11 cellular contexts compared by ENCODE assay signal in genomic region chr3:120560304-120561250, GRCh38. TPM values are rescaled to one million over a fixed set of nuclear protein-coding genes. Genes with fewer than 3 reads are reported as not detected.
DNase-seq lines count a peak whose midpoint lies in the region; ATAC-seq and TF ChIP-seq lines count a peak whose summit lies in the region.
"Had no signal": no experiment of that assay in that cellular context is flagged by ENCODE, and none has a peak within 500 bp of the region (broad histone marks: within the 10 kb centered on the region; RNA-seq: fewer than 3 reads in every experiment).

No MANE protein-coding gene starts in this region.

- no peak for TF ChIP-seq POLR2A in transverse colon (IDR thresholded peaks at IDR 0.05)
- TF ChIP-seq POLR2A in right lobe of liver (IDR thresholded peaks at IDR 0.05) = no peak

- no peak for TF ChIP-seq CTCF in left ventricle myocardium inferior (IDR thresholded peaks at IDR 0.05; ENCODE audit: borderline replicate concordance)
- TF ChIP-seq CTCF in lower lobe of right lung (IDR thresholded peaks at IDR 0.05) = no peak
- no peak for TF ChIP-seq CTCF in transverse colon (IDR thresholded peaks at IDR 0.05)
- TF ChIP-seq CTCF in right lobe of liver (IDR thresholded peaks at IDR 0.05) = no peak

- no peaks in the 10 kb centered on the region for H3K27me3 ChIP-seq in left ventricle myocardium inferior (ENCODE audit: low read depth)
- no peaks in the 10 kb centered on the region for H3K27me3 ChIP-seq in lower lobe of right lung (ENCODE audit: low read depth)
- no peaks in the 10 kb centered on the region for H3K27me3 ChIP-seq in transverse colon
- no peaks in the 10 kb centered on the region for H3K27me3 ChIP-seq in right lobe of liver
- H3K27me3 ChIP-seq: gastrocnemius medialis, thyroid gland had no signal

- no peak for TF ChIP-seq EP300 in transverse colon (IDR thresholded peaks at IDR 0.05; ENCODE audit: low read depth)

- H3K4me3 ChIP-seq in left ventricle myocardium inferior (no peak overlapping the region), lower lobe of right lung (no peak overlapping the region), transverse colon (no peak overlapping the region), right lobe of liver (no peak overlapping the region)
- H3K4me3 ChIP-seq: thyroid gland had no signal

- in situ Hi-C loops in transverse colon (cut with MboI; ENCODE audit: low pct_ligation_motif_present in 1 of 4, low pct_unique_long_range_greater_than_20kb in 1 of 4, low sequenced_read_pairs in 3 of 4) = loop anchor here (5.0 to 25.0 kb wide), 6 partner anchors 148 to 673 kb away; no protein-coding TSS in a partner anchor

- ATAC-seq in left cardiac atrium (no peak), lower lobe of right lung (no peak), right lobe of liver (no peak)

- H3K4me1 ChIP-seq in left ventricle myocardium inferior (peaks cover 48% of the 10 kb centered on the region), lower lobe of right lung (peaks cover 40% of the 10 kb centered on the region), transverse colon (peaks cover 0 to 29% (median 12%) of the 10 kb centered on the region in 4 donors), right lobe of liver (peaks cover 0 to 24% (median 11%) of the 10 kb centered on the region in 4 donors)

- H3K27ac ChIP-seq in left ventricle myocardium inferior (replicated peaks) = peak overlapping the region; percentile 94
- peak overlapping the region; percentile 64 for H3K27ac ChIP-seq in angular gyrus (ENCODE audit: low read depth, low read length)
- H3K27ac ChIP-seq in lower lobe of right lung = peak overlapping the region; percentile 83
- peak overlapping the region; percentile 21 to 90 (median 82) for H3K27ac ChIP-seq in transverse colon
- H3K27ac ChIP-seq in right lobe of liver = no peak overlapping the region

- H3K36me3 ChIP-seq in left ventricle myocardium inferior (no peaks in the 10 kb centered on the region), lower lobe of right lung (no peaks in the 10 kb centered on the region), transverse colon (no peaks in the 10 kb centered on the region), right lobe of liver (no peaks in the 10 kb centered on the region)
- H3K36me3 ChIP-seq: gastrocnemius medialis, thyroid gland had no signal

- intact Hi-C loops in left ventricle myocardium inferior (cut with micrococcal nuclease) = loop anchor here (2.0 to 5.0 kb wide), 2 partner anchors 234 to 318 kb away; no protein-coding TSS in a partner anchor
- intact Hi-C loops in left cardiac atrium (cut with DNase I) = loop anchor here (2.0 to 5.0 kb wide), 3 partner anchors 232 to 316 kb away; no protein-coding TSS in a partner anchor
- intact Hi-C loops in lower lobe of right lung (cut with DNase I) = loop anchor here (10.0 kb wide), 2 partner anchors 234 to 316 kb away; no protein-coding TSS in a partner anchor
- intact Hi-C loops in transverse colon (cut with DNase I; ENCODE audit: low total_unique reads) = loop anchor here (10.0 kb wide), 1 partner anchor 316 kb away; no protein-coding TSS in a partner anchor
- intact Hi-C loops in right lobe of liver (cut with DNase I) = loop anchor here in 1 of 2 donors (5.0 kb wide), 1 partner anchor 232 kb away; no protein-coding TSS in a partner anchor

- WGBS in transverse colon (ENCODE audit: low coverage in 1 of 2), 2 donors = 79 to 83% methylated on average over 9 to 12 of the region's 12 CpGs
- WGBS in right lobe of liver (ENCODE audit: insufficient coverage, low coverage, low lambda C conversion rate, missing lambda C conversion rate) = 70% methylated on average over 12 of the region's 12 CpGs

- H3K9me3 ChIP-seq in left ventricle myocardium inferior (replicated peaks) (no peaks in the 10 kb centered on the region), lower lobe of right lung (no peaks in the 10 kb centered on the region), transverse colon (no peaks in the 10 kb centered on the region), right lobe of liver (no peaks in the 10 kb centered on the region)
- H3K9me3 ChIP-seq: gastrocnemius medialis, thyroid gland had no signal

- DNase-seq in left ventricle myocardium inferior = no peak
- DNase-seq in left cardiac atrium = no peak
- no peak for DNase-seq in lower lobe of right lung
- no peak for DNase-seq in transverse colon
- DNase-seq in T-helper 1 cell = no peak
- no peak for DNase-seq in amygdala (lab: John Stamatoyannopoulos, UW)
- no peak for DNase-seq in right lobe of liver
- DNase-seq: cortex of kidney had no signal

RNA-seq across cellular contexts. Expression of gene NDUFB4, which starts 35.6 kb away (rescaled TPM):
- 556 TPM for total RNA-seq in left ventricle myocardium inferior
- 100 to 1,000 TPM; 285 to 331 TPM for total RNA-seq in left cardiac atrium
- 100 TPM for total RNA-seq in lower lobe of right lung
- total RNA-seq in transverse colon = 100 to 1,000 TPM in 1 of 4 donors, 10 to 100 TPM in 2, 1 to 10 TPM in 1; 9.6 to 129 (median 63.7) TPM
- 10 to 100 TPM; 69.3 to 98.9 (median 77.5) TPM for total RNA-seq in right lobe of liver

Comparison
In these comparisons a context has a peak if more than half of its experiments do, and no peak if none do; other contexts are left out.
1. H3K27ac ChIP-seq: peak in left ventricle myocardium inferior (single experiment), angular gyrus (single experiment), lower lobe of right lung (single experiment) and transverse colon (4 of 4); none in right lobe of liver (0 of 3).